17 cellular contexts compared by ENCODE assay signal in the genomic region with DNA sequence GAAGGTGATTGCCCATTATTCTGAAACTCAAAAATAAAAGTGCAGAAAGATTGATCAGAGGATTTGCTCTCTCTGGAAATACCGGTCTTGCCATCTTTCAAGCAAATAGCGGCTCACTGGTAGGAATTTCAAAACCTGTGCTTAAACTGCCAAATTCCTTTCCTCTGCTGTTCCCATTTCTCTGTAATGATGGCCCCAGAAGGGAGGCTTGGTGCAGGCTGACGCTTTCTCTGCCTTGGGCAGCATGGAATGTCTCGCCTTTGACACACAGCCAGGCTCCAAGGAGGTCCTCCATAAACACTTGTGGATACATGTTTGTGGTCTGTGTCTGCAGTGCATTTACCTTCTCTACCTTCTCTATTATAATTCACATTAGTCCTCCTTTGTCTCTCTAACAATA.
A peak's percentile ranks its signal among the peaks of the same experiment; 100 is the strongest.
DNase-seq lines count a peak whose midpoint lies in the region; TF ChIP-seq lines count a peak whose summit lies in the region.
"Had no signal": no experiment of that assay in that cellular context is flagged by ENCODE, and none has a peak within 500 bp of the region (broad histone marks: within the 10 kb centered on the region; RNA-seq: fewer than 3 reads in every experiment).

No MANE protein-coding gene starts in this region.

- H3K27ac Mint-ChIP-seq in endodermal cell (peak overlapping the region; percentile 91), neural progenitor cell (no peak overlapping the region)

- TF ChIP-seq CTCF in endodermal cell (conservative IDR thresholded peaks at IDR 0.05), result no peak
- TF ChIP-seq CTCF in neural progenitor cell (IDR thresholded peaks at IDR 0.05), result no peak

- H3K9me3 ChIP-seq in endodermal cell (ENCODE audit: control insufficient read depth, low read length) (no peaks in the 10 kb centered on the region), neural progenitor cell (ENCODE audit: low read depth) (no peaks in the 10 kb centered on the region)
- H3K9me3 ChIP-seq: Caco-2, SK-N-SH had no signal

- DNase-seq in ELF-1 (ENCODE audit: low read depth, low spot score) (peak; percentile 87), NCI-H69 (lab: John Stamatoyannopoulos, UW) (peak; percentile 60), endodermal cell (peak; percentile 89), neural progenitor cell (ENCODE audit: low spot score) (peak; percentile 7), NOMO-1 (lab: John Stamatoyannopoulos, UW; ENCODE audit: unreplicated experiment in 2 of 2) (no peak), NCI-H2196 (lab: John Stamatoyannopoulos, UW; ENCODE audit: unreplicated experiment) (no peak), hepatic stellate cell (ENCODE audit: low spot score) (no peak), NCI-H1694 (lab: John Stamatoyannopoulos, UW) (no peak)
- DNase-seq: Caco-2, HCEC 1CT, MV-4-11, NCI-H1930, NCI-H510A, SHP77, SK-N-SH had no signal

- H3K36me3 Mint-ChIP-seq in endodermal cell (ENCODE audit: low read depth) (no peaks in the 10 kb centered on the region), neural progenitor cell (no peaks in the 10 kb centered on the region)

- H3K4me1 ChIP-seq in endodermal cell (ENCODE audit: control insufficient read depth, insufficient read depth, low read length) (peaks cover 18% of the 10 kb centered on the region), neural progenitor cell (peaks cover 11% of the 10 kb centered on the region)

- no peaks in the 10 kb centered on the region for H3K36me3 ChIP-seq in endodermal cell (ENCODE audit: control insufficient read depth, insufficient read depth, low read length)
- H3K36me3 ChIP-seq in neural progenitor cell, result no peaks in the 10 kb centered on the region

- H2AFZ ChIP-seq in neural progenitor cell (replicated peaks), result no peak overlapping the region

- peaks cover 5% of the 10 kb centered on the region for H4K20me1 ChIP-seq in neural progenitor cell (ENCODE audit: low read depth)

- H3K79me2 ChIP-seq in neural progenitor cell (ENCODE audit: low read depth), result no peaks in the 10 kb centered on the region

- H3K4me3 Mint-ChIP-seq in endodermal cell, result peak overlapping the region; percentile 6
- no peak overlapping the region for H3K4me3 Mint-ChIP-seq in neural progenitor cell

- WGBS in endodermal cell (ENCODE audit: insufficient coverage in 1 of 2, insufficient read length in 1 of 2), 2 experiments, result 43 to 63% methylated on average over 2 to 4 of the region's 4 CpGs

- peak overlapping the region; percentile 10 for H3K4me3 ChIP-seq in endodermal cell (ENCODE audit: low read length)
- no peak overlapping the region for H3K4me3 ChIP-seq in neural progenitor cell
- H3K4me3 ChIP-seq: K562 had no signal

- H3K27me3 ChIP-seq in endodermal cell (ENCODE audit: control insufficient read depth, insufficient read depth, low read length, poor library complexity, severe bottlenecking) (no peaks in the 10 kb centered on the region), neural progenitor cell (no peaks in the 10 kb centered on the region)

- peak overlapping the region; percentile 27 for H3K4me2 ChIP-seq in neural progenitor cell
- H3K4me2 ChIP-seq: SK-N-SH had no signal

- H3K9me3 Mint-ChIP-seq in endodermal cell (no peaks in the 10 kb centered on the region), neural progenitor cell (no peaks in the 10 kb centered on the region)

- H3F3A ChIP-seq in neural progenitor cell (ENCODE audit: low read depth), result peaks cover 8% of the 10 kb centered on the region

- peaks cover 44% of the 10 kb centered on the region for H3K4me1 Mint-ChIP-seq in endodermal cell
- H3K4me1 Mint-ChIP-seq in neural progenitor cell, result peaks cover 4% of the 10 kb centered on the region

- H3K27me3 Mint-ChIP-seq in endodermal cell (ENCODE audit: insufficient read depth), result peaks cover 4% of the 10 kb centered on the region
- H3K27me3 Mint-ChIP-seq in neural progenitor cell (ENCODE audit: insufficient read depth, low read depth), result peaks cover 4% of the 10 kb centered on the region

- H3K27ac ChIP-seq in endodermal cell (ENCODE audit: low read depth, low read length), result no peak overlapping the region
- no peak overlapping the region for H3K27ac ChIP-seq in neural progenitor cell
- H3K27ac ChIP-seq: HL-60 had no signal

- H3K9ac ChIP-seq in endodermal cell (ENCODE audit: extremely low read depth, low read length, poor library complexity, severe bottlenecking), result no peak overlapping the region
- H3K9ac ChIP-seq in neural progenitor cell, result no peak overlapping the region
- H3K9ac ChIP-seq: SK-N-SH had no signal

Comparison
In these comparisons a context has a peak if more than half of its experiments do, and no peak if none do; other contexts are left out.
1. DNase-seq: peak in ELF-1 (single experiment), NCI-H69 (single experiment), endodermal cell (single experiment) and neural progenitor cell (single experiment); none in NOMO-1 (0 of 2), NCI-H2196 (single experiment), hepatic stellate cell (single experiment) and NCI-H1694 (single experiment).